Comparison of ENCODE assay signal across 18 cellular contexts in genomic region chr6:127851197-127851596, GRCh38. TPM values are rescaled to one million over a fixed set of nuclear protein-coding genes. Genes with fewer than 3 reads are reported as not detected.
DNase-seq lines count a peak whose midpoint lies in the region; ATAC-seq and TF ChIP-seq lines count a peak whose summit lies in the region.
"Had no signal": no experiment of that assay in that cellular context is flagged by ENCODE, and none has a peak within 500 bp of the region (broad histone marks: within the 10 kb centered on the region; RNA-seq: fewer than 3 reads in every experiment).

No MANE protein-coding gene starts in this region.

- H3K36me3 Mint-ChIP-seq in CD8-positive, alpha-beta T cell = peaks cover 76% of the 10 kb centered on the region
- H3K36me3 Mint-ChIP-seq in HFFc6 (ENCODE audit: low read depth) = peaks cover 8% of the 10 kb centered on the region; the same call in 1 of the 2 replicates

- no peak overlapping the region for H3K27ac ChIP-seq in CD8-positive, alpha-beta T cell (ENCODE audit: low read depth, low read length)
- H3K27ac ChIP-seq in brain microvascular endothelial cell = no peak overlapping the region
- peak overlapping the region; percentile 26 for H3K27ac ChIP-seq in mesenchymal stem cell (ENCODE audit: low read length, poor library complexity, severe bottlenecking)
- H3K27ac ChIP-seq in esophagus squamous epithelium = no peak overlapping the region

- no peak for TF ChIP-seq CTCF in CD8-positive, alpha-beta T cell (IDR thresholded peaks at IDR 0.05)
- no peak for TF ChIP-seq CTCF in HFFc6 (IDR thresholded peaks at IDR 0.05)
- TF ChIP-seq CTCF in brain microvascular endothelial cell (IDR thresholded peaks at IDR 0.05; ENCODE audit: low read depth, low read length, missing control alignments) = no peak
- TF ChIP-seq CTCF in esophagus squamous epithelium (IDR thresholded peaks at IDR 0.05) = no peak

- no peak overlapping the region for H2AK5ac ChIP-seq in mesenchymal stem cell (ENCODE audit: low read length, severe bottlenecking)

- no peaks in the 10 kb centered on the region for H3K9me3 ChIP-seq in CD8-positive, alpha-beta T cell (ENCODE audit: low read length)
- H3K9me3 ChIP-seq in mesenchymal stem cell (ENCODE audit: control insufficient read depth, low read length) (no peaks in the 10 kb centered on the region), esophagus squamous epithelium (no peaks in the 10 kb centered on the region)

- no peak overlapping the region for H2BK120ac ChIP-seq in mesenchymal stem cell (ENCODE audit: low read depth, low read length)

- H3K36me3 ChIP-seq in CD8-positive, alpha-beta T cell (ENCODE audit: insufficient read depth, low read length) = peaks cover 23% of the 10 kb centered on the region
- H3K36me3 ChIP-seq in brain microvascular endothelial cell (replicated peaks) (no peaks in the 10 kb centered on the region), mesenchymal stem cell (ENCODE audit: control insufficient read depth in 1 of 2, insufficient read depth in 2 of 2, low read depth in 1 of 2, low read length in 2 of 2) (no peaks in the 10 kb centered on the region), esophagus squamous epithelium (no peaks in the 10 kb centered on the region)

- intact Hi-C loops in CD8-positive, alpha-beta T cell (cut with DNase I, micrococcal nuclease) = loop anchor here (5.0 to 10.0 kb wide), 2 partner anchors 881 to 1724 kb away; no protein-coding TSS in a partner anchor
- intact Hi-C loops in esophagus squamous epithelium (cut with DNase I) = no loop called here

- no peak overlapping the region for H2BK15ac ChIP-seq in mesenchymal stem cell (ENCODE audit: low read depth, poor library complexity, severe bottlenecking)

- H2BK12ac ChIP-seq in mesenchymal stem cell (ENCODE audit: low read length in 2 of 2) = no peak overlapping the region

- H3K27ac Mint-ChIP-seq in CD8-positive, alpha-beta T cell = peak overlapping the region; percentile 58
- peak overlapping the region; percentile 34; the same call in 1 of the 2 replicates for H3K27ac Mint-ChIP-seq in HFFc6
- H3K27ac Mint-ChIP-seq: GM23338, IgD-negative memory B cell had no signal

- H3K4ac ChIP-seq in mesenchymal stem cell (ENCODE audit: low read depth in 1 of 2, low read length in 2 of 2) = no peak overlapping the region

- no peak overlapping the region for H3K23ac ChIP-seq in mesenchymal stem cell (ENCODE audit: low read length in 2 of 2)

- no peaks in the 10 kb centered on the region for H3K79me1 ChIP-seq in mesenchymal stem cell (replicated peaks; ENCODE audit: low read length, poor library complexity, severe bottlenecking)

- no peak for TF ChIP-seq POLR2A in esophagus squamous epithelium (IDR thresholded peaks at IDR 0.05)

- H3K14ac ChIP-seq in mesenchymal stem cell (ENCODE audit: low read length in 2 of 2) = no peak overlapping the region

- H3K18ac ChIP-seq in mesenchymal stem cell (ENCODE audit: low read depth in 1 of 2, low read length in 2 of 2) = no peak overlapping the region

- no peak overlapping the region for H4K8ac ChIP-seq in mesenchymal stem cell (ENCODE audit: low read length)

- H3K4me3 ChIP-seq in CD8-positive, alpha-beta T cell (ENCODE audit: low read depth, low read length) = no peak overlapping the region
- H3K4me3 ChIP-seq in brain microvascular endothelial cell (ENCODE audit: low read depth, low read length) (no peak overlapping the region), mesenchymal stem cell (ENCODE audit: insufficient read depth in 1 of 2, low read depth in 1 of 2, low read length in 2 of 2) (no peak overlapping the region), esophagus squamous epithelium (no peak overlapping the region)
- H3K4me3 ChIP-seq: GM23338 had no signal

- POLR2A ChIA-PET in CD8-positive, alpha-beta T cell (lab: Charles Lee) = no interaction called here

- DNase-seq in CD8-positive, alpha-beta T cell = no peak
- DNase-seq in HFFc6 = peak; percentile 52
- peak; percentile 38 for DNase-seq in brain microvascular endothelial cell
- no peak for DNase-seq in mesenchymal stem cell
- no peak for DNase-seq in T-helper 9 cell
- no peak for DNase-seq in esophagus squamous epithelium (lab: John Stamatoyannopoulos, UW)
- no peak for DNase-seq in superior temporal gyrus (ENCODE audit: extremely low spot score)
- DNase-seq: C1 segment of cervical spinal cord, COR-L47, NCI-H1417 treated with DMSO at 0.1 percent for 48 hours, NCI-H2029, NCI-H510A treated with DMSO at 0.1 percent for 48 hours, SHP77 had no signal

- H3K27me3 ChIP-seq in CD8-positive, alpha-beta T cell (ENCODE audit: insufficient read depth, low read length) = no peaks in the 10 kb centered on the region
- H3K27me3 ChIP-seq in brain microvascular endothelial cell (replicated peaks) (no peaks in the 10 kb centered on the region), mesenchymal stem cell (ENCODE audit: control insufficient read depth in 1 of 2, insufficient read depth in 1 of 2, low read length in 2 of 2) (no peaks in the 10 kb centered on the region), esophagus squamous epithelium (no peaks in the 10 kb centered on the region)

- peaks cover 74% of the 10 kb centered on the region for H3K4me1 Mint-ChIP-seq in CD8-positive, alpha-beta T cell (ENCODE audit: low read depth)
- H3K4me1 Mint-ChIP-seq in HFFc6 (ENCODE audit: low read depth) = peaks cover 67% of the 10 kb centered on the region
- H3K4me1 Mint-ChIP-seq: GM23338, IgD-negative memory B cell had no signal

- no peak overlapping the region for H3K4me3 Mint-ChIP-seq in CD8-positive, alpha-beta T cell
- 0 out of 2 replicates have a peak overlapping the region, but pooled peaks have one; percentile 3 for H3K4me3 Mint-ChIP-seq in HFFc6
- H3K4me3 Mint-ChIP-seq: GM23338, IgD-negative memory B cell had no signal

- no peaks in the 10 kb centered on the region for H3K27me3 Mint-ChIP-seq in CD8-positive, alpha-beta T cell (ENCODE audit: low read depth)
- no peaks in the 10 kb centered on the region; the same call in 1 of the 2 replicates for H3K27me3 Mint-ChIP-seq in HFFc6 (ENCODE audit: insufficient read depth)
- H3K27me3 Mint-ChIP-seq: IgD-negative memory B cell had no signal

- peaks cover 48% of the 10 kb centered on the region for H3K4me1 ChIP-seq in CD8-positive, alpha-beta T cell (ENCODE audit: insufficient read depth, low read length)
- H3K4me1 ChIP-seq in mesenchymal stem cell (ENCODE audit: control insufficient read depth, insufficient read depth, low read depth, low read length) (no peaks in the 10 kb centered on the region), esophagus squamous epithelium (no peaks in the 10 kb centered on the region)

- no peak overlapping the region for H3K9ac ChIP-seq in mesenchymal stem cell (ENCODE audit: low read length)

- in situ Hi-C loops in brain microvascular endothelial cell (cut with HindIII; ENCODE audit: low pct_ligation_motif_present, low sequenced_read_pairs) = no loop called here

- H3K9me3 Mint-ChIP-seq in CD8-positive, alpha-beta T cell = no peaks in the 10 kb centered on the region
- H3K9me3 Mint-ChIP-seq in HFFc6 = peaks cover 3% of the 10 kb centered on the region; the same call in 1 of the 2 replicates
- H3K9me3 Mint-ChIP-seq: GM23338, IgD-negative memory B cell had no signal

- CTCF ChIA-PET in CD8-positive, alpha-beta T cell (lab: Charles Lee) = no interaction called here

- H4K91ac ChIP-seq in mesenchymal stem cell (ENCODE audit: low read length) = no peak overlapping the region

- no peak overlapping the region for H2AFZ ChIP-seq in mesenchymal stem cell (ENCODE audit: low read depth, low read length)
- H2AFZ ChIP-seq: GM23338 had no signal

- ATAC-seq in CD8-positive, alpha-beta T cell = no peak
- ATAC-seq in GM21528 (IDR thresholded peaks at IDR 0.05; ENCODE audit: low FRiP score, unreplicated experiment) = no peak
- ATAC-seq: GM23338 had no signal

- no peak overlapping the region for H3K4me2 ChIP-seq in mesenchymal stem cell (ENCODE audit: low read length, poor library complexity, severe bottlenecking)
- H3K4me2 ChIP-seq: GM23338 had no signal

- WGBS in mesenchymal stem cell = no CpG with 5 or more reads among the region's 1 CpG
- WGBS in esophagus squamous epithelium, 2 donors = 41 to 57% methylated on average over 1 of the region's 1 CpG

- H2BK5ac ChIP-seq in mesenchymal stem cell (ENCODE audit: low read depth, low read length, poor library complexity, severe bottlenecking) = no peak overlapping the region

RNA-seq across cellular contexts. Expression of gene THEMIS, which starts 49.7 kb away (rescaled TPM):
- 10 to 100 TPM; 26.3 to 29.3 TPM for total RNA-seq in CD8-positive, alpha-beta T cell
- under 1 TPM; 0.12 to 0.28 (median 0.25) TPM for total RNA-seq in HFFc6 (2021; fragmentation: NEBNext Ultra II Directional; extraction: Animal tissue kit (Norgen Biotek cat#: 25700))
- not detected for polyA plus RNA-seq in mesenchymal stem cell (2013, experiment 1 of 2)
- not detected for polyA plus RNA-seq in mesenchymal stem cell (2013, experiment 2 of 2)
- 1 to 10 TPM in 2 of 4 donors, under 1 TPM in 2; 0.79 to 5.7 (median 1.2) TPM for total RNA-seq in esophagus squamous epithelium
- total RNA-seq: GM23338, HT-29 had no signal
- polyA plus RNA-seq: AG04450, GM23338 had no signal

Comparison
In these comparisons a context has a peak if more than half of its experiments do, and no peak if none do; other contexts are left out.
1. DNase-seq: peak in HFFc6 (single experiment) and brain microvascular endothelial cell (single experiment); none in CD8-positive, alpha-beta T cell (0 of 7), mesenchymal stem cell (single experiment), T-helper 9 cell (single experiment), esophagus squamous epithelium (single experiment) and superior temporal gyrus (single experiment).
2. RNA of gene THEMIS, which starts 49.7 kb away (total RNA-seq): 26.3 to 29.3 TPM in CD8-positive, alpha-beta T cell; 0.79 to 5.7 TPM in esophagus squamous epithelium and 0.12 to 0.28 TPM in HFFc6; every median in the first group is over 4 times any median in the second.